Comparison of ENCODE assay signal across 8 cellular contexts in genomic region chr3:42749753-42750231, GRCh38. TPM values are rescaled to one million over a fixed set of nuclear protein-coding genes. Genes with fewer than 3 reads are reported as not detected.
A peak's percentile ranks its signal among the peaks of the same experiment; 100 is the strongest.
DNase-seq lines count a peak whose midpoint lies in the region; ATAC-seq, FAIRE-seq and TF ChIP-seq lines count a peak whose summit lies in the region.

No MANE protein-coding gene starts in this region.

- peak; percentile 21 for TF ChIP-seq CTCF in CD4-positive, alpha-beta T cell (IDR thresholded peaks at IDR 0.05)
- TF ChIP-seq CTCF in brain (conservative IDR thresholded peaks at IDR 0.05) (peak in 1 of 2 experiments; percentile 43), HepG2 (CRISPR knock-in tag; IDR thresholded peaks at IDR 0.05) (peak; percentile 64)

- H3K4me2 ChIP-seq in HepG2 (ENCODE audit: low read depth, low read length), result peak overlapping the region; percentile 42; the same call in 1 of the 2 replicates

- peak; percentile 80 for FAIRE-seq in HepG2 (lab: Jason Lieb, UNC)

- no peak for TF ChIP-seq POLR2A in HepG2 (IDR thresholded peaks at IDR 0.05; ENCODE audit: insufficient read depth in 1 of 2, low read depth in 2 of 2, low read length in 2 of 2)

- H3K36me3 Mint-ChIP-seq in CD4-positive, alpha-beta T cell (ENCODE audit: low read depth), result no peaks in the 10 kb centered on the region
- H3K36me3 Mint-ChIP-seq in brain, result no peaks in the 10 kb centered on the region

- no peaks in the 10 kb centered on the region for H3K27me3 Mint-ChIP-seq in CD4-positive, alpha-beta T cell
- H3K27me3 Mint-ChIP-seq in brain, result peaks cover 4% of the 10 kb centered on the region

- H3K79me2 ChIP-seq in HepG2 (ENCODE audit: insufficient read depth, low read length), result no peaks in the 10 kb centered on the region

- H3K36me3 ChIP-seq in HepG2 (replicated peaks in 1 of 2; ENCODE audit: control insufficient read depth in 1 of 2, insufficient read depth in 2 of 2, low read length in 2 of 2), result no peaks in the 10 kb centered on the region

- TF ChIP-seq EP300 in HepG2 (IDR thresholded peaks at IDR 0.05; ENCODE audit: low read depth in 2 of 2, low read length in 2 of 2), result no peak
- no peak for TF ChIP-seq EP300 in HepG2 (CRISPR knock-in tag; IDR thresholded peaks at IDR 0.05; ENCODE audit: borderline replicate concordance)

- intact Hi-C loops in CD4-positive, alpha-beta T cell (cut with DNase I, micrococcal nuclease), result loop anchor here in 1 of 2 experiments (5.0 kb wide), 3 partner anchors 167 to 502 kb away; partner anchors contain the start of genes SEC22C and VIPR1
- intact Hi-C loops in HepG2 (cut with micrococcal nuclease; ENCODE audit: unreplicated experiment), result loop anchor here (5.0 kb wide), 1 partner anchor 97 kb away; the partner anchor contains the start of gene ZBTB47

- CTCF ChIA-PET in CD4-positive, alpha-beta T cell (lab: Charles Lee), result no interaction called here
- CTCF ChIA-PET in HepG2 (lab: Yijun Ruan, JAX; ENCODE audit: low intra/inter-chr PET ratio, low total read pairs), result no interaction called here

- H2AFZ ChIP-seq in HepG2 (ENCODE audit: low read length), result no peak overlapping the region

- H3K9me3 Mint-ChIP-seq in CD4-positive, alpha-beta T cell, result no peaks in the 10 kb centered on the region
- H3K9me3 Mint-ChIP-seq in brain, result no peaks in the 10 kb centered on the region

- H3K4me3 Mint-ChIP-seq in CD4-positive, alpha-beta T cell, result no peak overlapping the region
- H3K4me3 Mint-ChIP-seq in brain, result no peak overlapping the region

- no TSS peak for BruUV-seq in HepG2 (replicated peaks; lab: Mats Ljungman, UMichigan)

- H3K27me3 ChIP-seq in CD4-positive, alpha-beta T cell (ENCODE audit: control insufficient read depth, insufficient read depth, low read length), result no peaks in the 10 kb centered on the region
- no peaks in the 10 kb centered on the region for H3K27me3 ChIP-seq in HepG2 (ENCODE audit: control insufficient read depth in 1 of 2, insufficient read depth in 2 of 2, low read length in 2 of 2)

- no peak overlapping the region for H3K27ac ChIP-seq in CD4-positive, alpha-beta T cell (ENCODE audit: low read depth, low read length)
- H3K27ac ChIP-seq in HepG2 (ENCODE audit: extremely low read length, insufficient read depth, low read length), result no peak overlapping the region

- 42% methylated on average over 8 of the region's 10 CpGs for whole genome bisulfite sequencing in HepG2 (ENCODE audit: low lambda C conversion rate)

- H3K9ac ChIP-seq in HepG2 (ENCODE audit: insufficient read depth, low read depth, low read length), result no peak overlapping the region

- no peaks in the 10 kb centered on the region for H4K20me1 ChIP-seq in HepG2 (ENCODE audit: insufficient read depth, low read length)

- POLR2A ChIA-PET in CD4-positive, alpha-beta T cell (lab: Charles Lee), result no interaction called here
- POLR2A ChIA-PET in HepG2 (lab: Yijun Ruan, JAX), result interaction anchor here (0.7 to 2.3 kb wide), 5 partner anchors 17 to 159 kb away, joined by 3 to 9 read pairs (median 5); partner anchors contain the start of genes HIGD1A, NKTR and SS18L2

- H3K4me1 ChIP-seq in HepG2 (ENCODE audit: insufficient read depth, low read length), result peaks cover 54% of the 10 kb centered on the region

- H3K4me3 ChIP-seq in HepG2 (replicated peaks in 1 of 3; ENCODE audit: insufficient read depth in 1 of 3, low read depth in 2 of 3, low read length in 3 of 3), result no peak overlapping the region; a peak in 1 of 6 replicates

- ATAC-seq in CD4-positive, alpha-beta T cell (ENCODE audit: poor library complexity), result no peak
- peak; percentile 76 for ATAC-seq in HepG2
- no peak for ATAC-seq in GM18858 (IDR thresholded peaks at IDR 0.05; ENCODE audit: unreplicated experiment)
- no peak for ATAC-seq in HG03378 (IDR thresholded peaks at IDR 0.05; ENCODE audit: unreplicated experiment)

- no peak for DNase-seq in CD4-positive, alpha-beta T cell
- DNase-seq in Kasumi-1 (lab: John Stamatoyannopoulos, UW) (peak; percentile 64 to 75), HepG2 (ENCODE audit: low spot score) (no peak), NCI-H345 (lab: John Stamatoyannopoulos, UW) (no peak), NCI-H2227 (lab: John Stamatoyannopoulos, UW; ENCODE audit: unreplicated experiment) (no peak)

- peaks cover 44% of the 10 kb centered on the region for H3K4me1 Mint-ChIP-seq in CD4-positive, alpha-beta T cell (ENCODE audit: low read depth)
- H3K4me1 Mint-ChIP-seq in brain, result peaks cover 28% of the 10 kb centered on the region

- no peak overlapping the region for H3K27ac Mint-ChIP-seq in CD4-positive, alpha-beta T cell
- H3K27ac Mint-ChIP-seq in brain, result peak overlapping the region in 3 of 5 experiments; percentile 80 to 88 (median 82)

- peak; percentile 49 for TF ChIP-seq RAD21 in HepG2 (CRISPR knock-in tag; IDR thresholded peaks at IDR 0.05)

- no peaks in the 10 kb centered on the region for H3K9me3 ChIP-seq in CD4-positive, alpha-beta T cell (ENCODE audit: control insufficient read depth, low read length)
- no peaks in the 10 kb centered on the region for H3K9me3 ChIP-seq in HepG2 (ENCODE audit: low read length)

- in situ Hi-C loops in HepG2 (cut with HindIII; ENCODE audit: extremely low pct_ligation_motif_present, low pct_unique_long_range_greater_than_20kb), result loop anchor here (5.0 kb wide), 1 partner anchor 97 kb away; the partner anchor contains the start of gene ZBTB47

RNA-seq across cellular contexts. Expression of gene CCDC13, which starts 23.3 kb away (rescaled TPM):
- total RNA-seq in CD4-positive, alpha-beta T cell, result under 1 TPM in 1 of 2 experiments, not detected in 1; 0.38 TPM
- polyA plus RNA-seq in brain (ENCODE audit: insufficient read depth, low read depth, low replicate concordance) (4.3 TPM), HepG2 (2011; rRNA removed) (0.51 and 0.68 TPM in 2 replicates)
- 0.22 TPM in 1 of 2 replicates, not detected in the other for total RNA-seq in HepG2 (2016; rRNA removed; fragmentation: Illumina TruSeq; extraction: Trizol)
- not detected in 2 replicates for total RNA-seq in HepG2 (2016; cell fraction: cytosol; rRNA removed; fragmentation: Illumina TruSeq; extraction: Trizol; ENCODE audit: low read depth)
- 0.19 TPM in 1 of 2 replicates, not detected in the other for total RNA-seq in HepG2 (2016; cell fraction: insoluble cytoplasmic fraction; rRNA removed; fragmentation: Illumina TruSeq; extraction: Trizol)
- total RNA-seq in HepG2 (2016; cell fraction: membrane; rRNA removed; fragmentation: Illumina TruSeq; extraction: Trizol), result 0.31 and 0.34 TPM in 2 replicates
- total RNA-seq in HepG2 (2016; cell fraction: nucleus; rRNA removed; fragmentation: Illumina TruSeq; extraction: Trizol), result not detected in 2 replicates
- polyA plus RNA-seq in HepG2 (2011; cell fraction: cytosol; rRNA removed), result 0.09 and 0.26 TPM in 2 replicates
- 1.6 and 2.5 TPM in 2 replicates for polyA plus RNA-seq in HepG2 (2011; cell fraction: nucleus; rRNA removed)
- polyA plus RNA-seq in HepG2 (2012), result 0.43 and 0.89 TPM in 2 replicates
- 0.42 TPM in 1 of 2 replicates, not detected in the other for polyA plus RNA-seq in HepG2 (2016; cell fraction: cytosol; fragmentation: Illumina TruSeq; extraction: Trizol; ENCODE audit: low read depth)
- polyA plus RNA-seq in HepG2 (2016; cell fraction: insoluble cytoplasmic fraction; fragmentation: Illumina TruSeq; extraction: Trizol; ENCODE audit: low read depth), result 0.41 TPM in 1 of 2 replicates, not detected in the other
- polyA plus RNA-seq in HepG2 (2016; cell fraction: membrane; fragmentation: Illumina TruSeq; extraction: Trizol; ENCODE audit: low read depth), result 0.27 and 0.39 TPM in 2 replicates
- polyA plus RNA-seq in HepG2 (2016; cell fraction: nucleus; fragmentation: Illumina TruSeq; extraction: Trizol; ENCODE audit: insufficient read depth, low read depth), result not detected in 2 replicates
- polyA minus RNA-seq in HepG2 (2011; rRNA and poly(A)+ RNA removed; ENCODE audit: low replicate concordance), result 0.30 TPM in 1 of 2 replicates, not detected in the other
- polyA minus RNA-seq in HepG2 (2011; cell fraction: cytosol; rRNA and poly(A)+ RNA removed), result not detected in 2 replicates
- polyA minus RNA-seq in HepG2 (2011; cell fraction: nucleus; rRNA and poly(A)+ RNA removed), result 1.4 and 2.0 TPM in 2 replicates

RNA-seq across cellular contexts. Expression of gene HHATL, which starts 47.2 kb away (rescaled TPM):
- not detected for total RNA-seq in CD4-positive, alpha-beta T cell
- polyA plus RNA-seq in brain (ENCODE audit: insufficient read depth, low read depth, low replicate concordance), result 85.1 TPM
- not detected in 2 replicates for total RNA-seq in HepG2 (2016; rRNA removed; fragmentation: Illumina TruSeq; extraction: Trizol)
- not detected in 2 replicates for total RNA-seq in HepG2 (2016; cell fraction: cytosol; rRNA removed; fragmentation: Illumina TruSeq; extraction: Trizol; ENCODE audit: low read depth)
- not detected in 2 replicates for total RNA-seq in HepG2 (2016; cell fraction: insoluble cytoplasmic fraction; rRNA removed; fragmentation: Illumina TruSeq; extraction: Trizol)
- not detected in 2 replicates for total RNA-seq in HepG2 (2016; cell fraction: membrane; rRNA removed; fragmentation: Illumina TruSeq; extraction: Trizol)
- total RNA-seq in HepG2 (2016; cell fraction: nucleus; rRNA removed; fragmentation: Illumina TruSeq; extraction: Trizol), result 0.62 TPM in 1 of 2 replicates, not detected in the other
- 0.04 and 0.26 TPM in 2 replicates for polyA plus RNA-seq in HepG2 (2011; rRNA removed)
- 0.08 TPM in 2 replicates for polyA plus RNA-seq in HepG2 (2011; cell fraction: cytosol; rRNA removed)
- polyA plus RNA-seq in HepG2 (2011; cell fraction: nucleus; rRNA removed), result 0.74 and 1.2 TPM in 2 replicates
- not detected in 2 replicates for polyA plus RNA-seq in HepG2 (2012)
- not detected in 2 replicates for polyA plus RNA-seq in HepG2 (2016; cell fraction: cytosol; fragmentation: Illumina TruSeq; extraction: Trizol; ENCODE audit: low read depth)
- polyA plus RNA-seq in HepG2 (2016; cell fraction: insoluble cytoplasmic fraction; fragmentation: Illumina TruSeq; extraction: Trizol; ENCODE audit: low read depth), result not detected in 2 replicates
- polyA plus RNA-seq in HepG2 (2016; cell fraction: membrane; fragmentation: Illumina TruSeq; extraction: Trizol; ENCODE audit: low read depth), result not detected in 2 replicates
- polyA plus RNA-seq in HepG2 (2016; cell fraction: nucleus; fragmentation: Illumina TruSeq; extraction: Trizol; ENCODE audit: insufficient read depth, low read depth), result not detected in 2 replicates
- not detected in 2 replicates for polyA minus RNA-seq in HepG2 (2011; rRNA and poly(A)+ RNA removed; ENCODE audit: low replicate concordance)
- polyA minus RNA-seq in HepG2 (2011; cell fraction: cytosol; rRNA and poly(A)+ RNA removed), result not detected in 2 replicates
- 0.62 TPM in 1 of 2 replicates, not detected in the other for polyA minus RNA-seq in HepG2 (2011; cell fraction: nucleus; rRNA and poly(A)+ RNA removed)

RNA-seq across cellular contexts. Expression of gene HIGD1A, which starts 54.5 kb away (rescaled TPM):
- total RNA-seq in CD4-positive, alpha-beta T cell, result 10 to 100 TPM in 1 of 2 experiments, 1 to 10 TPM in 1; 9.3 to 11.3 TPM
- polyA plus RNA-seq in brain (ENCODE audit: insufficient read depth, low read depth, low replicate concordance) (252 TPM), HepG2 (2011; rRNA removed) (175 and 222 TPM in 2 replicates)
- total RNA-seq in HepG2 (2016; rRNA removed; fragmentation: Illumina TruSeq; extraction: Trizol), result 253 and 379 TPM in 2 replicates
- 47.7 and 48.6 TPM in 2 replicates for total RNA-seq in HepG2 (2016; cell fraction: cytosol; rRNA removed; fragmentation: Illumina TruSeq; extraction: Trizol; ENCODE audit: low read depth)
- 250 and 416 TPM in 2 replicates for total RNA-seq in HepG2 (2016; cell fraction: insoluble cytoplasmic fraction; rRNA removed; fragmentation: Illumina TruSeq; extraction: Trizol)
- total RNA-seq in HepG2 (2016; cell fraction: membrane; rRNA removed; fragmentation: Illumina TruSeq; extraction: Trizol), result 136 and 157 TPM in 2 replicates
- 98.8 and 101 TPM in 2 replicates for total RNA-seq in HepG2 (2016; cell fraction: nucleus; rRNA removed; fragmentation: Illumina TruSeq; extraction: Trizol)
- 84.7 and 175 TPM in 2 replicates for polyA plus RNA-seq in HepG2 (2011; cell fraction: cytosol; rRNA removed)
- 20.5 and 47.2 TPM in 2 replicates for polyA plus RNA-seq in HepG2 (2011; cell fraction: nucleus; rRNA removed)
- 196 and 210 TPM in 2 replicates for polyA plus RNA-seq in HepG2 (2012)
- 58.2 and 60.2 TPM in 2 replicates for polyA plus RNA-seq in HepG2 (2016; cell fraction: cytosol; fragmentation: Illumina TruSeq; extraction: Trizol; ENCODE audit: low read depth)
- polyA plus RNA-seq in HepG2 (2016; cell fraction: insoluble cytoplasmic fraction; fragmentation: Illumina TruSeq; extraction: Trizol; ENCODE audit: low read depth), result 380 and 413 TPM in 2 replicates
- polyA plus RNA-seq in HepG2 (2016; cell fraction: membrane; fragmentation: Illumina TruSeq; extraction: Trizol; ENCODE audit: low read depth), result 121 and 132 TPM in 2 replicates
- 141 TPM in 2 replicates for polyA plus RNA-seq in HepG2 (2016; cell fraction: nucleus; fragmentation: Illumina TruSeq; extraction: Trizol; ENCODE audit: insufficient read depth, low read depth)
- 17.0 and 26.1 TPM in 2 replicates for polyA minus RNA-seq in HepG2 (2011; rRNA and poly(A)+ RNA removed; ENCODE audit: low replicate concordance)
- 99.1 and 123 TPM in 2 replicates for polyA minus RNA-seq in HepG2 (2011; cell fraction: cytosol; rRNA and poly(A)+ RNA removed)
- polyA minus RNA-seq in HepG2 (2011; cell fraction: nucleus; rRNA and poly(A)+ RNA removed), result 38.9 and 61.0 TPM in 2 replicates

RNA-seq across cellular contexts. Expression of gene ACKR2, which starts 59.5 kb away (rescaled TPM):
- under 1 TPM in 1 of 2 experiments, not detected in 1; 0.42 TPM for total RNA-seq in CD4-positive, alpha-beta T cell
- polyA plus RNA-seq in brain (ENCODE audit: insufficient read depth, low read depth, low replicate concordance) (1.6 TPM), HepG2 (2011; rRNA removed) (1.9 and 2.6 TPM in 2 replicates)
- 1.1 TPM in 2 replicates for total RNA-seq in HepG2 (2016; rRNA removed; fragmentation: Illumina TruSeq; extraction: Trizol)
- total RNA-seq in HepG2 (2016; cell fraction: cytosol; rRNA removed; fragmentation: Illumina TruSeq; extraction: Trizol; ENCODE audit: low read depth), result 0.62 and 2.0 TPM in 2 replicates
- 0.64 and 0.71 TPM in 2 replicates for total RNA-seq in HepG2 (2016; cell fraction: insoluble cytoplasmic fraction; rRNA removed; fragmentation: Illumina TruSeq; extraction: Trizol)
- total RNA-seq in HepG2 (2016; cell fraction: membrane; rRNA removed; fragmentation: Illumina TruSeq; extraction: Trizol), result 1.1 and 1.2 TPM in 2 replicates
- total RNA-seq in HepG2 (2016; cell fraction: nucleus; rRNA removed; fragmentation: Illumina TruSeq; extraction: Trizol), result 1.1 and 2.7 TPM in 2 replicates
- polyA plus RNA-seq in HepG2 (2011; cell fraction: cytosol; rRNA removed), result 0.87 and 1.3 TPM in 2 replicates
- polyA plus RNA-seq in HepG2 (2011; cell fraction: nucleus; rRNA removed), result 1.9 and 2.1 TPM in 2 replicates
- polyA plus RNA-seq in HepG2 (2012), result 1.4 and 1.8 TPM in 2 replicates
- 0.19 and 0.42 TPM in 2 replicates for polyA plus RNA-seq in HepG2 (2016; cell fraction: cytosol; fragmentation: Illumina TruSeq; extraction: Trizol; ENCODE audit: low read depth)
- 0.44 and 0.74 TPM in 2 replicates for polyA plus RNA-seq in HepG2 (2016; cell fraction: insoluble cytoplasmic fraction; fragmentation: Illumina TruSeq; extraction: Trizol; ENCODE audit: low read depth)
- polyA plus RNA-seq in HepG2 (2016; cell fraction: membrane; fragmentation: Illumina TruSeq; extraction: Trizol; ENCODE audit: low read depth), result 0.29 and 0.34 TPM in 2 replicates
- polyA plus RNA-seq in HepG2 (2016; cell fraction: nucleus; fragmentation: Illumina TruSeq; extraction: Trizol; ENCODE audit: insufficient read depth, low read depth), result 0.83 and 1.5 TPM in 2 replicates
- polyA minus RNA-seq in HepG2 (2011; rRNA and poly(A)+ RNA removed; ENCODE audit: low replicate concordance), result 0.05 and 6.0 TPM in 2 replicates
- polyA minus RNA-seq in HepG2 (2011; cell fraction: cytosol; rRNA and poly(A)+ RNA removed), result 3.0 and 3.5 TPM in 2 replicates
- 3.5 and 6.0 TPM in 2 replicates for polyA minus RNA-seq in HepG2 (2011; cell fraction: nucleus; rRNA and poly(A)+ RNA removed)

Comparison
In these comparisons a context has a peak if more than half of its experiments do, and no peak if none do; other contexts are left out.
1. DNase-seq: peak in Kasumi-1 (2 of 2); none in CD4-positive, alpha-beta T cell (0 of 10), HepG2 (single experiment), NCI-H345 (single experiment) and NCI-H2227 (single experiment).